ENCODE assay signal across 8 cellular contexts in genomic region chrX:130170752-130171445, GRCh38. TPM values are rescaled to one million over a fixed set of nuclear protein-coding genes. Genes with fewer than 3 reads are reported as not detected.
A peak's percentile ranks its signal among the peaks of the same experiment; 100 is the strongest.
DNase-seq lines count a peak whose midpoint lies in the region; ATAC-seq, FAIRE-seq and TF ChIP-seq lines count a peak whose summit lies in the region.

No MANE protein-coding gene starts in this region.

- H3K4me3 Mint-ChIP-seq in HFFc6 = peak overlapping the region; percentile 72
- H3K4me3 Mint-ChIP-seq in T-helper 2 cell treated with Interferon-gamma antibody and Interleukin-4, amounts not matched to agents 5 μg/mL and 100 μg/mL, for 36 hours = peak overlapping the region; percentile 92

- H3K4me2 ChIP-seq in GM12878 (ENCODE audit: control insufficient read depth, insufficient read depth) = peak overlapping the region; percentile 62

- intact Hi-C loops in GM12878 (cut with micrococcal nuclease; ENCODE audit: unreplicated experiment) = loop anchor here (5.0 to 10.0 kb wide), 4 partner anchors 49 to 396 kb away; partner anchors contain the start of gene SASH3

- POLR2A ChIA-PET in GM12878 (lab: Charles Lee) = interaction anchor here (0.6 to 4.2 kb wide), 9 partner anchors 9 to 110 kb away, joined by 3 to 28 read pairs (median 4); no protein-coding TSS in a partner anchor

- no peaks in the 10 kb centered on the region for H3K9me3 ChIP-seq in GM12878 (replicated peaks; ENCODE audit: control insufficient read depth, insufficient read depth, low read length)

- H3K27me3 ChIP-seq in GM12878 (replicated peaks in 1 of 2; ENCODE audit: control insufficient read depth in 2 of 2, insufficient read depth in 2 of 2, low read length in 1 of 2) = no peaks in the 10 kb centered on the region

- FAIRE-seq in GM12878 (lab: Jason Lieb, UNC) (no peak), H54 (lab: Jason Lieb, UNC) (no peak)

- TF ChIP-seq POLR2A in GM10847 (IDR thresholded peaks at IDR 0.05; ENCODE audit: extremely low read depth, insufficient read length) (peak; percentile 24), GM12878 (IDR thresholded peaks at IDR 0.05; ENCODE audit: low read depth, low read length) (peak; percentile 72), H54 (IDR thresholded peaks at IDR 0.05; ENCODE audit: low read depth, low read length) (no peak)

- peak; percentile 85 for ATAC-seq in GM12878

- peaks cover 46% of the 10 kb centered on the region for H3K79me2 ChIP-seq in GM12878 (ENCODE audit: control insufficient read depth, insufficient read depth, low read length)

- peaks cover 12% of the 10 kb centered on the region for H3K4me1 ChIP-seq in GM12878 (ENCODE audit: control insufficient read depth, insufficient read depth, low read length)

- TF ChIP-seq CTCF in HFFc6 (IDR thresholded peaks at IDR 0.05) (no peak), GM12878 (IDR thresholded peaks at IDR 0.05 in 2 of 3, conservative IDR thresholded peaks at IDR 0.05 in 1 of 3; ENCODE audit: control insufficient read depth in 2 of 3, extremely low read depth in 1 of 3, insufficient read depth in 1 of 3, low read depth in 3 of 3, low read length in 3 of 3) (no peak)

- H4K20me1 ChIP-seq in GM12878 (ENCODE audit: control insufficient read depth, insufficient read depth) = no peaks in the 10 kb centered on the region

- peak overlapping the region; percentile 84 for H3K27ac ChIP-seq in GM12878 (ENCODE audit: control insufficient read depth, insufficient read depth)

- 23% methylated on average over 34 of the region's 36 CpGs for WGBS in GM12878 (ENCODE audit: insufficient coverage, insufficient replicate concordance, low lambda C conversion rate, missing lambda C conversion rate)

- no peak for TF ChIP-seq RAD21 in GM12878 (IDR thresholded peaks at IDR 0.05; ENCODE audit: insufficient read depth, low read depth, low read length)

- RAD21 ChIA-PET in GM12878 (lab: Charles Lee; ENCODE audit: unreplicated experiment) = interaction anchor here (1.0 to 3.0 kb wide), 4 partner anchors 62 to 91 kb away, joined by 4 to 13 read pairs (median 4); no protein-coding TSS in a partner anchor

- H3K4me1 Mint-ChIP-seq in HFFc6 (ENCODE audit: low read depth) = peaks cover 32% of the 10 kb centered on the region
- H3K4me1 Mint-ChIP-seq in T-helper 2 cell treated with Interferon-gamma antibody and Interleukin-4, amounts not matched to agents 5 μg/mL and 100 μg/mL, for 36 hours (ENCODE audit: low read depth) = peaks cover 37% of the 10 kb centered on the region

- SMC1A ChIA-PET in GM12878 (lab: Charles Lee; ENCODE audit: uncharacterized antibody, unreplicated experiment) = interaction anchor here (0.6 to 3.1 kb wide), 7 partner anchors 9 to 390 kb away, joined by 3 to 13 read pairs (median 4); no protein-coding TSS in a partner anchor

- DNase-seq in HFFc6 (no peak), NCI-H1105 treated with DMSO at 0.1 percent for 48 hours (lab: John Stamatoyannopoulos, UW) (peak; percentile 87), GM12878 (ENCODE audit: low read depth, low spot score) (peak; percentile 39), inferior parietal cortex (ENCODE audit: extremely low spot score) (peak; percentile 79), H54 (ENCODE audit: insufficient read length, low spot score) (no peak)
- peak; percentile 70 for DNase-seq in T-helper 2 cell treated with Interferon-gamma antibody and Interleukin-4, amounts not matched to agents 5 μg/mL and 100 μg/mL, for 36 hours (ENCODE audit: low spot score)
- peak; percentile 77 for DNase-seq in stimulated activated CD4-positive, alpha-beta T cell treated with anti-CD3 and anti-CD28 coated beads, Interleukin-15, amount 100 ng/mL, for 24 hours

- no peaks in the 10 kb centered on the region for H3K36me3 Mint-ChIP-seq in HFFc6 (ENCODE audit: low read depth)
- H3K36me3 Mint-ChIP-seq in T-helper 2 cell treated with Interferon-gamma antibody and Interleukin-4, amounts not matched to agents 5 μg/mL and 100 μg/mL, for 36 hours (ENCODE audit: low read depth) = peaks cover 10% of the 10 kb centered on the region

- no TSS peak for BruUV-seq in GM12878 (replicated peaks; lab: Mats Ljungman, UMichigan)

- H2AFZ ChIP-seq in GM12878 (ENCODE audit: control insufficient read depth, low read depth, low read length) = peak overlapping the region; percentile 71

- in situ Hi-C loops in GM12878 (cut with MboI) = loop anchor here (10.0 kb wide), 1 partner anchor 86 kb away; no protein-coding TSS in a partner anchor

- H3K9ac ChIP-seq in GM12878 (ENCODE audit: control insufficient read depth, insufficient read depth, low read length) = peak overlapping the region; percentile 75; the same call in 1 of the 2 replicates

- TF ChIP-seq EP300 in GM12878 (IDR thresholded peaks at IDR 0.05; ENCODE audit: borderline replicate concordance in 1 of 2, control insufficient read depth in 1 of 2, low read depth in 2 of 2, low read length in 2 of 2) = no peak

- CTCF ChIA-PET in GM12878 (lab: Yijun Ruan, JAX) = interaction anchor here (0.5 to 1.6 kb wide), 8 partner anchors 11 to 110 kb away, joined by 3 to 6 read pairs (median 4); no protein-coding TSS in a partner anchor

- no peaks in the 10 kb centered on the region; the same call in 1 of the 2 replicates for H3K27me3 Mint-ChIP-seq in HFFc6 (ENCODE audit: insufficient read depth)
- no peaks in the 10 kb centered on the region for H3K27me3 Mint-ChIP-seq in T-helper 2 cell treated with Interferon-gamma antibody and Interleukin-4, amounts not matched to agents 5 μg/mL and 100 μg/mL, for 36 hours (ENCODE audit: low read depth)

- no peak overlapping the region for H3K27ac Mint-ChIP-seq in HFFc6
- peak overlapping the region; percentile 90 for H3K27ac Mint-ChIP-seq in T-helper 2 cell treated with Interferon-gamma antibody and Interleukin-4, amounts not matched to agents 5 μg/mL and 100 μg/mL, for 36 hours

- H3K36me3 ChIP-seq in GM12878 (ENCODE audit: control insufficient read depth in 2 of 2, insufficient read depth in 2 of 2, low read length in 1 of 2) = no peaks in the 10 kb centered on the region

- peak overlapping the region; percentile 80 for H3K4me3 ChIP-seq in GM12878

- no peaks in the 10 kb centered on the region for H3K9me3 Mint-ChIP-seq in HFFc6
- no peaks in the 10 kb centered on the region for H3K9me3 Mint-ChIP-seq in T-helper 2 cell treated with Interferon-gamma antibody and Interleukin-4, amounts not matched to agents 5 μg/mL and 100 μg/mL, for 36 hours

TF ChIP-seq in GM12878, 131 proteins besides CTCF, POLR2A, EP300 and RAD21 (continues in another document):
- TF ChIP-seq BHLHE40 (IDR thresholded peaks at IDR 0.05; ENCODE audit: borderline replicate concordance in 1 of 2, low read depth in 2 of 2, low read length in 1 of 2) (peak; percentile 68 to 76), ETV6 (conservative IDR thresholded peaks at IDR 0.05 in 1 of 2, IDR thresholded peaks at IDR 0.05 in 1 of 2; ENCODE audit: borderline replicate concordance in 1 of 2, low read depth in 1 of 2) (no peak), IKZF1 (conservative IDR thresholded peaks at IDR 0.05) (0 out of 2 replicates have a peak, but pooled peaks have one; percentile 22), CHD1 (IDR thresholded peaks at IDR 0.05; ENCODE audit: low read depth, low read length) (peak; percentile 89; the same call in 1 of the 2 replicates), KLF5 (IDR thresholded peaks at IDR 0.05; ENCODE audit: partially characterized antibody) (peak; percentile 96), SMAD1 (IDR thresholded peaks at IDR 0.05; ENCODE audit: low read depth, partially characterized antibody) (no peak), NFXL1 (IDR thresholded peaks at IDR 0.05; ENCODE audit: borderline replicate concordance) (no peak), FOXK2 (IDR thresholded peaks at IDR 0.05) (peak; percentile 94), ATF7 (IDR thresholded peaks at IDR 0.05; ENCODE audit: low read depth) (peak; percentile 96)

RNA-seq across cellular contexts. Expression of gene RAB33A, which starts 0.9 kb away (rescaled TPM):
- under 1 TPM; 0.17 to 0.66 (median 0.44) TPM for total RNA-seq in HFFc6 (2021; fragmentation: NEBNext Ultra II Directional; extraction: Animal tissue kit (Norgen Biotek cat#: 25700))
- total RNA-seq in GM12878 (2013; cell fraction: nucleolus; rRNA removed) = 7.0 and 7.1 TPM in 2 replicates
- total RNA-seq in GM12878 (2014; rRNA removed) (37.1 and 39.7 TPM in 2 replicates), GM12878 (2014; rRNA removed; fragmentation: Illumina TruSeq; extraction: Trizol) (19.1 and 19.8 TPM in 2 replicates), GM12878 (2021) (21.8 and 24.4 TPM in 2 replicates)
- 14.7 TPM for polyA plus RNA-seq in GM12878 (2011; ENCODE audit: low read depth)
- polyA plus RNA-seq in GM12878 (2011; rRNA removed) (48.6 and 67.3 TPM in 2 replicates), GM12878 (2014; fragmentation: Illumina TruSeq; extraction: Trizol) (30.5 and 38.5 TPM in 2 replicates), GM12878 (2014; fragmentation: Nextera tagmentation; extraction: Ambion mirVana) (10 to 100 TPM in 1 of 2 experiments, 1 to 10 TPM in 1; 6.3 to 14.7 TPM), GM12878 (2014; rRNA removed) (38.5 and 40.5 TPM in 2 replicates), GM12878 (2016; fragmentation: Nextera tagmentation; extraction: Ambion mirVana) (10 to 100 TPM; 36.2 to 37.3 TPM)
- polyA plus RNA-seq in GM12878 (2011; cell fraction: cytosol; rRNA removed) = 66.1 and 82.2 TPM in 2 replicates
- polyA plus RNA-seq in GM12878 (2011; cell fraction: nucleus; rRNA removed) = 30.0 and 48.6 TPM in 2 replicates
- polyA plus RNA-seq in GM12878 (2012) = 22.3 and 27.9 TPM in 2 replicates
- polyA minus RNA-seq in GM12878 (2011; rRNA and poly(A)+ RNA removed) = 69.5 and 71.9 TPM in 2 replicates
- polyA minus RNA-seq in GM12878 (2011; cell fraction: cytosol; rRNA and poly(A)+ RNA removed) = 14.0 and 14.5 TPM in 2 replicates
- 11.6 and 17.7 TPM in 2 replicates for polyA minus RNA-seq in GM12878 (2011; cell fraction: nucleus; rRNA and poly(A)+ RNA removed)

RNA-seq across cellular contexts. Expression of gene AIFM1, which starts 5.3 kb away (rescaled TPM):
- 10 to 100 TPM; 31.9 to 39.5 (median 33.8) TPM for total RNA-seq in HFFc6 (2021; fragmentation: NEBNext Ultra II Directional; extraction: Animal tissue kit (Norgen Biotek cat#: 25700))
- 11.4 and 12.3 TPM in 2 replicates for total RNA-seq in GM12878 (2013; cell fraction: nucleolus; rRNA removed)
- 47.3 and 50.5 TPM in 2 replicates for total RNA-seq in GM12878 (2014; rRNA removed)
- 87.0 and 92.5 TPM in 2 replicates for total RNA-seq in GM12878 (2014; rRNA removed; fragmentation: Illumina TruSeq; extraction: Trizol)
- total RNA-seq in GM12878 (2021) = 77.5 and 80.9 TPM in 2 replicates
- 35.4 TPM for polyA plus RNA-seq in GM12878 (2011; ENCODE audit: low read depth)
- polyA plus RNA-seq in GM12878 (2011; rRNA removed) = 76.2 and 86.8 TPM in 2 replicates
- 51.8 and 55.7 TPM in 2 replicates for polyA plus RNA-seq in GM12878 (2011; cell fraction: cytosol; rRNA removed)
- polyA plus RNA-seq in GM12878 (2011; cell fraction: nucleus; rRNA removed) = 66.0 and 72.4 TPM in 2 replicates
- 34.0 and 38.0 TPM in 2 replicates for polyA plus RNA-seq in GM12878 (2012)
- polyA plus RNA-seq in GM12878 (2014; fragmentation: Illumina TruSeq; extraction: Trizol) = 99.1 and 116 TPM in 2 replicates
- polyA plus RNA-seq in GM12878 (2014; fragmentation: Nextera tagmentation; extraction: Ambion mirVana) = 10 to 100 TPM; 44.2 to 78.0 TPM
- 72.4 and 82.0 TPM in 2 replicates for polyA plus RNA-seq in GM12878 (2014; rRNA removed)
- 100 to 1,000 TPM; 121 TPM for polyA plus RNA-seq in GM12878 (2016; fragmentation: Nextera tagmentation; extraction: Ambion mirVana)
- polyA minus RNA-seq in GM12878 (2011; rRNA and poly(A)+ RNA removed) = 45.5 and 46.7 TPM in 2 replicates
- polyA minus RNA-seq in GM12878 (2011; cell fraction: cytosol; rRNA and poly(A)+ RNA removed) = 20.0 and 21.1 TPM in 2 replicates
- 9.8 and 12.2 TPM in 2 replicates for polyA minus RNA-seq in GM12878 (2011; cell fraction: nucleus; rRNA and poly(A)+ RNA removed)

Comparison
In these comparisons a context has a peak if more than half of its experiments do, and no peak if none do; other contexts are left out.
1. DNase-seq: peak in NCI-H1105 treated with DMSO at 0.1 percent for 48 hours (single experiment), T-helper 2 cell treated with Interferon-gamma antibody and Interleukin-4, amounts not matched to agents 5 μg/mL and 100 μg/mL, for 36 hours (single experiment), GM12878 (single experiment), inferior parietal cortex (single experiment) and stimulated activated CD4-positive, alpha-beta T cell treated with anti-CD3 and anti-CD28 coated beads, Interleukin-15, amount 100 ng/mL, for 24 hours (single experiment); none in HFFc6 (single experiment) and H54 (single experiment).
2. RNA of gene RAB33A, which starts 0.9 kb away (total RNA-seq): 7.0 to 39.7 TPM in GM12878; 0.17 to 0.66 TPM in HFFc6; every median in the first group is over 4 times any median in the second.